Comparison of ENCODE assay signal across 1 cellular context in the genomic region with DNA sequence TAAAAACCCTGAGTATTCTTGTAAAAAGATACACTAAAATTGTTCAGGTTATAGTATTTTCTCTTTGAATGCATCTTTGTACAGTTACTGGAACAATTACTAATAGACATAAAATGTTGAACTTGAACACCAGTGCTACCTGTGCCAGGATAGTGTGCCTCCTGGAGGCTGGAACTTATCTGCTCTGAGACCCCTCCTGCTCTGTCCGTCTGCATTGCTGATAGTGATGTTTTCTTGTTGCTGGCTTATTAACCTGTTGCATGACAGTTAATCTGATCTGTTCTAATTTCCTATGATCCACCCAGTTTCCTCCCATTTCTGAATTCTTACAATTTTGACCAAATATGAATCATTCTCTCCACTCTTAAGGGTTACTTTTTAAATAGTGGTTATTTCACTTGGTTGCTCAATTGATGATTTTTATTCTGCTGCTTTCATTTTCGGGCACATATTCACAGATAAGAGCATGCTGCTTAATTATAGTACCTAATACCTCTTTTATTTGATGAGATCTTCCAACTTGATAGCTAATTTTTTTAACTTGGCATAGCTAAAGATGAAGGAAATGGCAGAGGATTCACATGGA.
TF ChIP-seq lines count a peak whose summit lies in the region.

No MANE protein-coding gene starts in this region.

TF ChIP-seq in IMR-90, 13 proteins besides CTCF, POLR2A, EP300 and RAD21:
- peak; percentile 23; the same call in 1 of the 2 replicates for TF ChIP-seq CEBPB (IDR thresholded peaks at IDR 0.05; ENCODE audit: low read depth, low read length)
- TF ChIP-seq CHD1 (IDR thresholded peaks at IDR 0.05; ENCODE audit: low read depth, low read length): no peak
